In genomic region chr7:158633055-158633956, GRCh38 we compare ENCODE assay signal across 1 cellular context.
TF ChIP-seq lines count a peak whose summit lies in the region.

No MANE protein-coding gene starts in this region.

TF ChIP-seq in SK-N-SH, 30 proteins besides CTCF, POLR2A, EP300 and RAD21 (continued from another document):
- TF ChIP-seq REST (IDR thresholded peaks at IDR 0.05; ENCODE audit: low read depth, low read length) (no peak), FOXJ3 (CRISPR knock-in tag; IDR thresholded peaks at IDR 0.05) (no peak), RXRA (IDR thresholded peaks at IDR 0.05; ENCODE audit: borderline replicate concordance, low read depth) (no peak)
- TF ChIP-seq, protein P1, sequence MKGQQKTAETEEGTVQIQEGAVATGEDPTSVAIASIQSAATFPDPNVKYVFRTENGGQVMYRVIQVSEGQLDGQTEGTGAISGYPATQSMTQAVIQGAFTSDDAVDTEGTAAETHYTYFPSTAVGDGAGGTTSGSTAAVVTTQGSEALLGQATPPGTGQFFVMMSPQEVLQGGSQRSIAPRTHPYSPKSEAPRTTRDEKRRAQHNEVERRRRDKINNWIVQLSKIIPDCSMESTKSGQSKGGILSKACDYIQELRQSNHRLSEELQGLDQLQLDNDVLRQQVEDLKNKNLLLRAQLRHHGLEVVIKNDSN (IDR thresholded peaks at IDR 0.05; ENCODE audit: borderline replicate concordance, low read depth), result no peak
